ENCODE assay signal across 30 cellular contexts in genomic region chr2:134153481-134153880, GRCh38.
DNase-seq lines count a peak whose midpoint lies in the region; ATAC-seq, FAIRE-seq and TF ChIP-seq lines count a peak whose summit lies in the region.
"Had no signal": no experiment of that assay in that cellular context is flagged by ENCODE, and none has a peak within 500 bp of the region (broad histone marks: within the 10 kb centered on the region; RNA-seq: fewer than 3 reads in every experiment).

No MANE protein-coding gene starts in this region.

- ATAC-seq in right cardiac atrium (no peak), T-helper 17 cell (no peak), lower lobe of right lung (peak; percentile 49 to 65), upper lobe of right lung (peak; percentile 42), GM21786 (IDR thresholded peaks at IDR 0.05; ENCODE audit: unreplicated experiment) (no peak)

- no peak overlapping the region for H3K4me3 ChIP-seq in left ventricle myocardium inferior
- no peak overlapping the region for H3K4me3 ChIP-seq in right cardiac atrium (ENCODE audit: low read length)
- no peak overlapping the region for H3K4me3 ChIP-seq in lower lobe of right lung
- no peak overlapping the region for H3K4me3 ChIP-seq in upper lobe of right lung
- H3K4me3 ChIP-seq: ascending aorta, cardiac muscle cell, coronary artery, PC-9 had no signal

- no peaks in the 10 kb centered on the region for H3K9me3 ChIP-seq in left ventricle myocardium inferior (replicated peaks)
- no peaks in the 10 kb centered on the region for H3K9me3 ChIP-seq in right cardiac atrium (ENCODE audit: control insufficient read depth, low read length)
- no peaks in the 10 kb centered on the region for H3K9me3 ChIP-seq in T-helper 17 cell (ENCODE audit: control insufficient read depth, low read length, poor library complexity, severe bottlenecking)
- H3K9me3 ChIP-seq in lower lobe of right lung, result no peaks in the 10 kb centered on the region
- H3K9me3 ChIP-seq in upper lobe of right lung, result no peaks in the 10 kb centered on the region
- H3K9me3 ChIP-seq: ascending aorta had no signal

- no peaks in the 10 kb centered on the region for H3K27me3 ChIP-seq in left ventricle myocardium inferior (ENCODE audit: low read depth)
- H3K27me3 ChIP-seq in right cardiac atrium (ENCODE audit: control insufficient read depth, insufficient read depth), result no peaks in the 10 kb centered on the region
- H3K27me3 ChIP-seq in lower lobe of right lung (ENCODE audit: low read depth), result no peaks in the 10 kb centered on the region
- no peaks in the 10 kb centered on the region for H3K27me3 ChIP-seq in upper lobe of right lung
- H3K27me3 ChIP-seq: ascending aorta, cardiac muscle cell had no signal

- H3K4me1 ChIP-seq in left ventricle myocardium inferior (peaks cover 85% of the 10 kb centered on the region), right cardiac atrium (ENCODE audit: control insufficient read depth, insufficient read depth, low read length) (peaks cover 30% of the 10 kb centered on the region), lower lobe of right lung (peaks cover 33% of the 10 kb centered on the region), upper lobe of right lung (peaks cover 26% of the 10 kb centered on the region)
- H3K4me1 ChIP-seq: ascending aorta, parathyroid adenoma had no signal

- FAIRE-seq in GM19239 (lab: Jason Lieb, UNC), result no peak
- FAIRE-seq: frontal cortex had no signal

- H3K36me3 Mint-ChIP-seq in T-helper 17 cell (ENCODE audit: low read depth), result peaks cover 4% of the 10 kb centered on the region
- H3K36me3 Mint-ChIP-seq: natural killer cell had no signal

- no peak for DNase-seq in left ventricle myocardium inferior
- no peak for DNase-seq in right cardiac atrium
- DNase-seq in T-helper 17 cell, result no peak
- DNase-seq in lower lobe of right lung, result no peak
- no peak for DNase-seq in upper lobe of right lung
- no peak for DNase-seq in GM19239 (ENCODE audit: insufficient read length, low spot score)
- no peak for DNase-seq in MV-4-11 (lab: John Stamatoyannopoulos, UW)
- DNase-seq: 8988T; activated CD4-positive, alpha-beta T cell treated with anti-CD3 and anti-CD28 coated beads, Interleukin-2, amount 10 ng/mL, durations not matched to agents 7 days and 5 days; activated gamma-delta T cell; activated naive CD8-positive, alpha-beta T cell treated with anti-CD3 and anti-CD28 coated beads, Interleukin-2, amount 10 ng/mL, durations not matched to agents 7 days and 5 days; activated T-cell treated with anti-CD3 and anti-CD28 coated beads, Interleukin-2, amount 50 U/mL, for 24 hours; CD4-positive, alpha-beta T cell; GOT3; hippocampal formation; immature natural killer cell; left ventricle myocardium superior; midbrain; natural killer cell; NCI-H2081; PC-9; Right ventricle myocardium superior; stimulated activated naive CD4-positive, alpha-beta T cell treated with Interleukin-2 at 50 U/mL for 16 hours had no signal

- H3K36me3 ChIP-seq in left ventricle myocardium inferior (no peaks in the 10 kb centered on the region), lower lobe of right lung (no peaks in the 10 kb centered on the region), upper lobe of right lung (no peaks in the 10 kb centered on the region)
- H3K36me3 ChIP-seq: ascending aorta, cardiac muscle cell had no signal

- no peaks in the 10 kb centered on the region for H3K27me3 Mint-ChIP-seq in T-helper 17 cell
- H3K27me3 Mint-ChIP-seq: activated CD4-positive, alpha-beta T cell treated with anti-CD3 and anti-CD28 coated beads, Interleukin-2, amount 10 ng/mL, durations not matched to agents 7 days and 5 days; activated naive CD8-positive, alpha-beta T cell treated with anti-CD3 and anti-CD28 coated beads, Interleukin-2, amount 10 ng/mL, durations not matched to agents 7 days and 5 days; activated T-cell treated with anti-CD3 and anti-CD28 coated beads, Interleukin-2, amount 50 U/mL, for 24 hours; CD4-positive, alpha-beta T cell; IgD-negative memory B cell had no signal

- TF ChIP-seq CTCF in left ventricle myocardium inferior (IDR thresholded peaks at IDR 0.05; ENCODE audit: borderline replicate concordance) (no peak), lower lobe of right lung (IDR thresholded peaks at IDR 0.05) (no peak), upper lobe of right lung (IDR thresholded peaks at IDR 0.05) (no peak)

- no peak overlapping the region for H3K4me3 Mint-ChIP-seq in T-helper 17 cell
- H3K4me3 Mint-ChIP-seq: activated CD4-positive, alpha-beta T cell treated with anti-CD3 and anti-CD28 coated beads, Interleukin-2, amount 10 ng/mL, durations not matched to agents 7 days and 5 days; activated naive CD8-positive, alpha-beta T cell treated with anti-CD3 and anti-CD28 coated beads, Interleukin-2, amount 10 ng/mL, durations not matched to agents 7 days and 5 days; activated T-cell treated with anti-CD3 and anti-CD28 coated beads, Interleukin-2, amount 50 U/mL, for 24 hours; CD4-positive, alpha-beta T cell; immature natural killer cell; natural killer cell had no signal

- peak overlapping the region; percentile 78 for H3K27ac Mint-ChIP-seq in T-helper 17 cell
- H3K27ac Mint-ChIP-seq: activated CD4-positive, alpha-beta T cell treated with anti-CD3 and anti-CD28 coated beads, Interleukin-2, amount 10 ng/mL, durations not matched to agents 7 days and 5 days; activated naive CD8-positive, alpha-beta T cell treated with anti-CD3 and anti-CD28 coated beads, Interleukin-2, amount 10 ng/mL, durations not matched to agents 7 days and 5 days; activated T-cell treated with anti-CD3 and anti-CD28 coated beads, Interleukin-2, amount 50 U/mL, for 24 hours; CD4-positive, alpha-beta T cell; immature natural killer cell had no signal

- H3K27ac ChIP-seq in left ventricle myocardium inferior (replicated peaks), result peak overlapping the region; percentile 1
- H3K27ac ChIP-seq in right cardiac atrium (ENCODE audit: low read length), result no peak overlapping the region
- no peak overlapping the region for H3K27ac ChIP-seq in lower lobe of right lung
- H3K27ac ChIP-seq in upper lobe of right lung, result no peak overlapping the region
- H3K27ac ChIP-seq: ascending aorta, cardiac muscle cell, coronary artery, parathyroid adenoma, PC-9 had no signal

- intact Hi-C loops in left ventricle myocardium inferior (cut with micrococcal nuclease), result no loop called here
- intact Hi-C loops in right cardiac atrium (cut with DNase I), result no loop called here
- intact Hi-C loops in lower lobe of right lung (cut with DNase I), result no loop called here
- intact Hi-C loops in upper lobe of right lung (cut with DNase I), result no loop called here

- H3K4me1 Mint-ChIP-seq in T-helper 17 cell, result peaks cover 43% of the 10 kb centered on the region

- 77% methylated on average over 7 of the region's 7 CpGs for whole genome bisulfite sequencing in right cardiac atrium

Comparison
In these comparisons a context has a peak if more than half of its experiments do, and no peak if none do; other contexts are left out.
1. ATAC-seq: peak in lower lobe of right lung (2 of 2) and upper lobe of right lung (single experiment); none in right cardiac atrium (0 of 2), T-helper 17 cell (single experiment) and GM21786 (single experiment).